1 cellular context compared by ENCODE assay signal in the genomic region with DNA sequence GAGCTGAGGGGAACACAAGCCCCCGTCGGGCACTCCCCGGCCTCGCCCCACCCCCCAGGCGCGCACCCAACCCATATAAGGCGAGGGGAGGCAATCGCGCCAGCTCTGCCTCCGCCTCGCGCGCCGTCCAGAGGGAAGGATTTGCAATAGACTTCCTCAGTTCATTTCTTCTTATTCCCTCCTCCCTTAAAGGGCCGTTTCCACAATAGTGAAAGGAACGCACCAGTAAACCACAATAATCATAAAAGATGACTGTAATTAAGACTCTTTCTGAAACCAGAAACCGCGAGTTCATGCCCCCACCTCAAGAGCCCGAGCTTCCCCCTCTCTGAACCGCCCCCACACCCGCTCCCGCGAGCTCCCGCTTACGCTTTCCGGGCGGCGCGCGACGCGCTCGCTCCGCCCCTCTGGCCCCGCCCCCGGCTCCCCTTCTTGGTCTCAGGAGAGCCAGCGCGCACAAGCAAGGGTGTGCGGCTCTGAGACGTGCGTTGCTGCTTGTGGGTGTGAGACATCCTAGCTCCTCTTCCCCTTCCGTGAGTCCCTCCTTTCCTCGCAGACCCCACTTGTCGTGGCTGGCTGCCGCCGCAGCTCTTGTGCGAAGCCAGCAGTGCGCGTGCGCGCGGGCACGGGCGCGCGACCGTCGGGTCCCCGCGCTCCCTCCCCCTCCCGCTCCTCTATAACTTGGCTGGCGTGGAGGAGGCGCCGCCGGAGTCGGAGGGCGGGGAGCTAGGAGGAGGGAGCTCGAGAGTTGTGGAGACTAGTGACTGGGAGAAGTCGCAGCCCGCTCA.
A peak's percentile ranks its signal among the peaks of the same experiment; 100 is the strongest.
TF ChIP-seq lines count a peak whose summit lies in the region.

A gene with protein sequence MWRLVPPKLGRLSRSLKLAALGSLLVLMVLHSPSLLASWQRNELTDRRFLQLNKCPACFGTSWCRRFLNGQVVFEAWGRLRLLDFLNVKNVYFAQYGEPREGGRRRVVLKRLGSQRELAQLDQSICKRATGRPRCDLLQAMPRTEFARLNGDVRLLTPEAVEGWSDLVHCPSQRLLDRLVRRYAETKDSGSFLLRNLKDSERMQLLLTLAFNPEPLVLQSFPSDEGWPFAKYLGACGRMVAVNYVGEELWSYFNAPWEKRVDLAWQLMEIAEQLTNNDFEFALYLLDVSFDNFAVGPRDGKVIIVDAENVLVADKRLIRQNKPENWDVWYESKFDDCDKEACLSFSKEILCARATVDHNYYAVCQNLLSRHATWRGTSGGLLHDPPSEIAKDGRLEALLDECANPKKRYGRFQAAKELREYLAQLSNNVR (plus strand): TSS at position 457 of the 788 bp plus-strand sequence. CDS start 510 bp downstream, outside the sequence.

TF ChIP-seq in K562, 482 proteins besides CTCF, POLR2A, EP300 and RAD21 (continued from another document and continues in another):
- TF ChIP-seq, protein P1, sequence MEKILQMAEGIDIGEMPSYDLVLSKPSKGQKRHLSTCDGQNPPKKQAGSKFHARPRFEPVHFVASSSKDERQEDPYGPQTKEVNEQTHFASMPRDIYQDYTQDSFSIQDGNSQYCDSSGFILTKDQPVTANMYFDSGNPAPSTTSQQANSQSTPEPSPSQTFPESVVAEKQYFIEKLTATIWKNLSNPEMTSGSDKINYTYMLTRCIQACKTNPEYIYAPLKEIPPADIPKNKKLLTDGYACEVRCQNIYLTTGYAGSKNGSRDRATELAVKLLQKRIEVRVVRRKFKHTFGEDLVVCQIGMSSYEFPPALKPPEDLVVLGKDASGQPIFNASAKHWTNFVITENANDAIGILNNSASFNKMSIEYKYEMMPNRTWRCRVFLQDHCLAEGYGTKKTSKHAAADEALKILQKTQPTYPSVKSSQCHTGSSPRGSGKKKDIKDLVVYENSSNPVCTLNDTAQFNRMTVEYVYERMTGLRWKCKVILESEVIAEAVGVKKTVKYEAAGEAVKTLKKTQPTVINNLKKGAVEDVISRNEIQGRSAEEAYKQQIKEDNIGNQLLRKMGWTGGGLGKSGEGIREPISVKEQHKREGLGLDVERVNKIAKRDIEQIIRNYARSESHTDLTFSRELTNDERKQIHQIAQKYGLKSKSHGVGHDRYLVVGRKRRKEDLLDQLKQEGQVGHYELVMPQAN (IDR thresholded peaks at IDR 0.05; ENCODE audit: borderline replicate concordance): no peak
- TF ChIP-seq PTRF (tag; IDR thresholded peaks at IDR 0.05) (no peak), KDM2B (CRISPR knock-in tag; IDR thresholded peaks at IDR 0.05) (no peak), ZFP30 (CRISPR knock-in tag; IDR thresholded peaks at IDR 0.05; ENCODE audit: borderline replicate concordance) (no peak; the same call in 1 of the 2 replicates), SMARCA4 (IDR thresholded peaks at IDR 0.05) (no peak), HDAC3 (IDR thresholded peaks at IDR 0.05; ENCODE audit: borderline replicate concordance, partially characterized antibody) (no peak), ZSCAN29 (IDR thresholded peaks at IDR 0.05) (no peak), BRF1 (IDR thresholded peaks at IDR 0.05; ENCODE audit: borderline replicate concordance, extremely low read depth, insufficient read length) (no peak), NFIX (CRISPR knock-in tag; IDR thresholded peaks at IDR 0.05; ENCODE audit: low read depth) (no peak), CHCHD3 (CRISPR knock-in tag; IDR thresholded peaks at IDR 0.05) (0 out of 2 replicates have a peak, but pooled peaks have one; percentile 40), PCBP2 (IDR thresholded peaks at IDR 0.05; ENCODE audit: low read depth, low read length, poor library complexity, severe bottlenecking) (peak; percentile 71), DACH1 (IDR thresholded peaks at IDR 0.05; ENCODE audit: partially characterized antibody) (no peak), SP1 (CRISPR knock-in tag; IDR thresholded peaks at IDR 0.05) (peak; percentile 20; the same call in 1 of the 2 replicates), SNIP1 (IDR thresholded peaks at IDR 0.05; ENCODE audit: low read depth) (no peak), ZNF507 (tag; conservative IDR thresholded peaks at IDR 0.05) (no peak), SMARCC2 (IDR thresholded peaks at IDR 0.05; ENCODE audit: low read depth) (no peak), CTBP1 (IDR thresholded peaks at IDR 0.05; ENCODE audit: borderline replicate concordance) (peak; percentile 87), MYBL2 (IDR thresholded peaks at IDR 0.05; ENCODE audit: low read depth) (no peak), MYBL2 (CRISPR knock-in tag; IDR thresholded peaks at IDR 0.05; ENCODE audit: borderline replicate concordance) (no peak), ZNF174 (CRISPR knock-in tag; IDR thresholded peaks at IDR 0.05) (no peak), TCF7L2 (IDR thresholded peaks at IDR 0.05; ENCODE audit: low read depth, low read length) (no peak)
- TF ChIP-seq, protein P2, sequence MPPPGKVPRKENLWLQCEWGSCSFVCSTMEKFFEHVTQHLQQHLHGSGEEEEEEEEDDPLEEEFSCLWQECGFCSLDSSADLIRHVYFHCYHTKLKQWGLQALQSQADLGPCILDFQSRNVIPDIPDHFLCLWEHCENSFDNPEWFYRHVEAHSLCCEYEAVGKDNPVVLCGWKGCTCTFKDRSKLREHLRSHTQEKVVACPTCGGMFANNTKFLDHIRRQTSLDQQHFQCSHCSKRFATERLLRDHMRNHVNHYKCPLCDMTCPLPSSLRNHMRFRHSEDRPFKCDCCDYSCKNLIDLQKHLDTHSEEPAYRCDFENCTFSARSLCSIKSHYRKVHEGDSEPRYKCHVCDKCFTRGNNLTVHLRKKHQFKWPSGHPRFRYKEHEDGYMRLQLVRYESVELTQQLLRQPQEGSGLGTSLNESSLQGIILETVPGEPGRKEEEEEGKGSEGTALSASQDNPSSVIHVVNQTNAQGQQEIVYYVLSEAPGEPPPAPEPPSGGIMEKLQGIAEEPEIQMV (tag; conservative IDR thresholded peaks at IDR 0.05; ENCODE audit: low read depth): no peak
- TF ChIP-seq, protein P3, sequence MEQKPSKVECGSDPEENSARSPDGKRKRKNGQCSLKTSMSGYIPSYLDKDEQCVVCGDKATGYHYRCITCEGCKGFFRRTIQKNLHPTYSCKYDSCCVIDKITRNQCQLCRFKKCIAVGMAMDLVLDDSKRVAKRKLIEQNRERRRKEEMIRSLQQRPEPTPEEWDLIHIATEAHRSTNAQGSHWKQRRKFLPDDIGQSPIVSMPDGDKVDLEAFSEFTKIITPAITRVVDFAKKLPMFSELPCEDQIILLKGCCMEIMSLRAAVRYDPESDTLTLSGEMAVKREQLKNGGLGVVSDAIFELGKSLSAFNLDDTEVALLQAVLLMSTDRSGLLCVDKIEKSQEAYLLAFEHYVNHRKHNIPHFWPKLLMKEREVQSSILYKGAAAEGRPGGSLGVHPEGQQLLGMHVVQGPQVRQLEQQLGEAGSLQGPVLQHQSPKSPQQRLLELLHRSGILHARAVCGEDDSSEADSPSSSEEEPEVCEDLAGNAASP (IDR thresholded peaks at IDR 0.05): no peak
- TF ChIP-seq, protein P4, sequence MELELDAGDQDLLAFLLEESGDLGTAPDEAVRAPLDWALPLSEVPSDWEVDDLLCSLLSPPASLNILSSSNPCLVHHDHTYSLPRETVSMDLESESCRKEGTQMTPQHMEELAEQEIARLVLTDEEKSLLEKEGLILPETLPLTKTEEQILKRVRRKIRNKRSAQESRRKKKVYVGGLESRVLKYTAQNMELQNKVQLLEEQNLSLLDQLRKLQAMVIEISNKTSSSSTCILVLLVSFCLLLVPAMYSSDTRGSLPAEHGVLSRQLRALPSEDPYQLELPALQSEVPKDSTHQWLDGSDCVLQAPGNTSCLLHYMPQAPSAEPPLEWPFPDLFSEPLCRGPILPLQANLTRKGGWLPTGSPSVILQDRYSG (tag; conservative IDR thresholded peaks at IDR 0.05; ENCODE audit: low read depth): 0 out of 2 replicates have a peak, but pooled peaks have one; percentile 26
- TF ChIP-seq, protein P5, sequence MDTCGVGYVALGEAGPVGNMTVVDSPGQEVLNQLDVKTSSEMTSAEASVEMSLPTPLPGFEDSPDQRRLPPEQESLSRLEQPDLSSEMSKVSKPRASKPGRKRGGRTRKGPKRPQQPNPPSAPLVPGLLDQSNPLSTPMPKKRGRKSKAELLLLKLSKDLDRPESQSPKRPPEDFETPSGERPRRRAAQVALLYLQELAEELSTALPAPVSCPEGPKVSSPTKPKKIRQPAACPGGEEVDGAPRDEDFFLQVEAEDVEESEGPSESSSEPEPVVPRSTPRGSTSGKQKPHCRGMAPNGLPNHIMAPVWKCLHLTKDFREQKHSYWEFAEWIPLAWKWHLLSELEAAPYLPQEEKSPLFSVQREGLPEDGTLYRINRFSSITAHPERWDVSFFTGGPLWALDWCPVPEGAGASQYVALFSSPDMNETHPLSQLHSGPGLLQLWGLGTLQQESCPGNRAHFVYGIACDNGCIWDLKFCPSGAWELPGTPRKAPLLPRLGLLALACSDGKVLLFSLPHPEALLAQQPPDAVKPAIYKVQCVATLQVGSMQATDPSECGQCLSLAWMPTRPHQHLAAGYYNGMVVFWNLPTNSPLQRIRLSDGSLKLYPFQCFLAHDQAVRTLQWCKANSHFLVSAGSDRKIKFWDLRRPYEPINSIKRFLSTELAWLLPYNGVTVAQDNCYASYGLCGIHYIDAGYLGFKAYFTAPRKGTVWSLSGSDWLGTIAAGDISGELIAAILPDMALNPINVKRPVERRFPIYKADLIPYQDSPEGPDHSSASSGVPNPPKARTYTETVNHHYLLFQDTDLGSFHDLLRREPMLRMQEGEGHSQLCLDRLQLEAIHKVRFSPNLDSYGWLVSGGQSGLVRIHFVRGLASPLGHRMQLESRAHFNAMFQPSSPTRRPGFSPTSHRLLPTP (IDR thresholded peaks at IDR 0.05; ENCODE audit: borderline replicate concordance, extremely low read depth, insufficient read length): no peak
- TF ChIP-seq, protein P6, sequence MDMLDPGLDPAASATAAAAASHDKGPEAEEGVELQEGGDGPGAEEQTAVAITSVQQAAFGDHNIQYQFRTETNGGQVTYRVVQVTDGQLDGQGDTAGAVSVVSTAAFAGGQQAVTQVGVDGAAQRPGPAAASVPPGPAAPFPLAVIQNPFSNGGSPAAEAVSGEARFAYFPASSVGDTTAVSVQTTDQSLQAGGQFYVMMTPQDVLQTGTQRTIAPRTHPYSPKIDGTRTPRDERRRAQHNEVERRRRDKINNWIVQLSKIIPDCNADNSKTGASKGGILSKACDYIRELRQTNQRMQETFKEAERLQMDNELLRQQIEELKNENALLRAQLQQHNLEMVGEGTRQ (CRISPR knock-in tag; IDR thresholded peaks at IDR 0.05): no peak
- TF ChIP-seq, protein P7, sequence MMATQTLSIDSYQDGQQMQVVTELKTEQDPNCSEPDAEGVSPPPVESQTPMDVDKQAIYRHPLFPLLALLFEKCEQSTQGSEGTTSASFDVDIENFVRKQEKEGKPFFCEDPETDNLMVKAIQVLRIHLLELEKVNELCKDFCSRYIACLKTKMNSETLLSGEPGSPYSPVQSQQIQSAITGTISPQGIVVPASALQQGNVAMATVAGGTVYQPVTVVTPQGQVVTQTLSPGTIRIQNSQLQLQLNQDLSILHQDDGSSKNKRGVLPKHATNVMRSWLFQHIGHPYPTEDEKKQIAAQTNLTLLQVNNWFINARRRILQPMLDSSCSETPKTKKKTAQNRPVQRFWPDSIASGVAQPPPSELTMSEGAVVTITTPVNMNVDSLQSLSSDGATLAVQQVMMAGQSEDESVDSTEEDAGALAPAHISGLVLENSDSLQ (IDR thresholded peaks at IDR 0.05): no peak
- TF ChIP-seq, protein P8, sequence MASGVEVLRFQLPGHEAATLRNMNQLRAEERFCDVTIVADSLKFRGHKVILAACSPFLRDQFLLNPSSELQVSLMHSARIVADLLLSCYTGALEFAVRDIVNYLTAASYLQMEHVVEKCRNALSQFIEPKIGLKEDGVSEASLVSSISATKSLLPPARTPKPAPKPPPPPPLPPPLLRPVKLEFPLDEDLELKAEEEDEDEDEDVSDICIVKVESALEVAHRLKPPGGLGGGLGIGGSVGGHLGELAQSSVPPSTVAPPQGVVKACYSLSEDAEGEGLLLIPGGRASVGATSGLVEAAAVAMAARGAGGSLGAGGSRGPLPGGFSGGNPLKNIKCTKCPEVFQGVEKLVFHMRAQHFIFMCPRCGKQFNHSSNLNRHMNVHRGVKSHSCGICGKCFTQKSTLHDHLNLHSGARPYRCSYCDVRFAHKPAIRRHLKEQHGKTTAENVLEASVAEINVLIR (CRISPR knock-in tag; IDR thresholded peaks at IDR 0.05): no peak
- TF ChIP-seq, protein P9, sequence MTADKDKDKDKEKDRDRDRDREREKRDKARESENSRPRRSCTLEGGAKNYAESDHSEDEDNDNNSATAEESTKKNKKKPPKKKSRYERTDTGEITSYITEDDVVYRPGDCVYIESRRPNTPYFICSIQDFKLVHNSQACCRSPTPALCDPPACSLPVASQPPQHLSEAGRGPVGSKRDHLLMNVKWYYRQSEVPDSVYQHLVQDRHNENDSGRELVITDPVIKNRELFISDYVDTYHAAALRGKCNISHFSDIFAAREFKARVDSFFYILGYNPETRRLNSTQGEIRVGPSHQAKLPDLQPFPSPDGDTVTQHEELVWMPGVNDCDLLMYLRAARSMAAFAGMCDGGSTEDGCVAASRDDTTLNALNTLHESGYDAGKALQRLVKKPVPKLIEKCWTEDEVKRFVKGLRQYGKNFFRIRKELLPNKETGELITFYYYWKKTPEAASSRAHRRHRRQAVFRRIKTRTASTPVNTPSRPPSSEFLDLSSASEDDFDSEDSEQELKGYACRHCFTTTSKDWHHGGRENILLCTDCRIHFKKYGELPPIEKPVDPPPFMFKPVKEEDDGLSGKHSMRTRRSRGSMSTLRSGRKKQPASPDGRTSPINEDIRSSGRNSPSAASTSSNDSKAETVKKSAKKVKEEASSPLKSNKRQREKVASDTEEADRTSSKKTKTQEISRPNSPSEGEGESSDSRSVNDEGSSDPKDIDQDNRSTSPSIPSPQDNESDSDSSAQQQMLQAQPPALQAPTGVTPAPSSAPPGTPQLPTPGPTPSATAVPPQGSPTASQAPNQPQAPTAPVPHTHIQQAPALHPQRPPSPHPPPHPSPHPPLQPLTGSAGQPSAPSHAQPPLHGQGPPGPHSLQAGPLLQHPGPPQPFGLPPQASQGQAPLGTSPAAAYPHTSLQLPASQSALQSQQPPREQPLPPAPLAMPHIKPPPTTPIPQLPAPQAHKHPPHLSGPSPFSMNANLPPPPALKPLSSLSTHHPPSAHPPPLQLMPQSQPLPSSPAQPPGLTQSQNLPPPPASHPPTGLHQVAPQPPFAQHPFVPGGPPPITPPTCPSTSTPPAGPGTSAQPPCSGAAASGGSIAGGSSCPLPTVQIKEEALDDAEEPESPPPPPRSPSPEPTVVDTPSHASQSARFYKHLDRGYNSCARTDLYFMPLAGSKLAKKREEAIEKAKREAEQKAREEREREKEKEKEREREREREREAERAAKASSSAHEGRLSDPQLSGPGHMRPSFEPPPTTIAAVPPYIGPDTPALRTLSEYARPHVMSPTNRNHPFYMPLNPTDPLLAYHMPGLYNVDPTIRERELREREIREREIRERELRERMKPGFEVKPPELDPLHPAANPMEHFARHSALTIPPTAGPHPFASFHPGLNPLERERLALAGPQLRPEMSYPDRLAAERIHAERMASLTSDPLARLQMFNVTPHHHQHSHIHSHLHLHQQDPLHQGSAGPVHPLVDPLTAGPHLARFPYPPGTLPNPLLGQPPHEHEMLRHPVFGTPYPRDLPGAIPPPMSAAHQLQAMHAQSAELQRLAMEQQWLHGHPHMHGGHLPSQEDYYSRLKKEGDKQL (CRISPR knock-in tag; IDR thresholded peaks at IDR 0.05; ENCODE audit: borderline replicate concordance): no peak
